In the genomic region with DNA sequence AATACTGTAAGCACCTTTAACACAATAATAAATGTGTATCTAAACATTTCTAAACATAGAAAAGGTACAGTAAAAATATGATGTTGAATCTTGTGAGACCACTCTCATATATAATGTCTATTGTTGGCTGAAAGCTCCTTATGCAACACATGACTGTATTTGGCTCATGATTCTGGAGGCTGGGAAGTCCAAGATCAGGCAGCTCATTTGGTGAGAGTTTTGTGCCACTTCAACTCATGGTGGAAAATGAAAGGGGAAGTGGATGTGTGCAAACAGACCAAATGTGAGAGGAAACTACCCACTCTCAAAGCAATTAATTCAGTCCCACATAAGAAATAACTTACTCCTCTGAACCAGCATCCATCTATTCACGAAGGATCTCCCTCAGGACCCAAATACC, we compare ENCODE assay signal across 27 cellular contexts.
"Had no signal": no experiment of that assay in that cellular context is flagged by ENCODE, and none has a peak within 500 bp of the region (broad histone marks: within the 10 kb centered on the region; RNA-seq: fewer than 3 reads in every experiment).

No MANE protein-coding gene starts in this region.

- H3K27ac ChIP-seq: breast epithelium, cardiac muscle cell, colonic mucosa, epithelial cell of prostate, esophagus squamous epithelium, gastroesophageal sphincter, heart right ventricle, VCaP had no signal

- H3K9me3 ChIP-seq: ascending aorta, breast epithelium, colonic mucosa, esophagus squamous epithelium had no signal

- H3K4me1 ChIP-seq: breast epithelium, colonic mucosa, esophagus squamous epithelium, gastroesophageal sphincter, heart right ventricle had no signal

- DNase-seq: activated CD4-positive, alpha-beta memory T cell treated with anti-CD3 and anti-CD28 coated beads, Interleukin-2, amount 10 ng/mL, durations not matched to agents 7 days and 5 days; activated CD4-positive, alpha-beta T cell treated with anti-CD3 and anti-CD28 coated beads for 1 hour; activated CD4-positive, alpha-beta T cell treated with anti-CD3 and anti-CD28 coated beads for 4 hours; activated CD4-positive, alpha-beta T cell treated with anti-CD3 and anti-CD28 coated beads, Interleukin-2, amount 10 ng/mL, durations not matched to agents 7 days and 5 days; activated CD4-positive, alpha-beta T cell treated with anti-CD3 and anti-CD28 coated beads, Interleukin-2, amount 50 U/mL, for 4 hours; activated CD8-positive, alpha-beta memory T cell treated with anti-CD3 and anti-CD28 coated beads, Interleukin-2, amount 50 U/mL, for 48 hours; activated gamma-delta T cell; activated naive CD4-positive, alpha-beta T cell; activated naive CD4-positive, alpha-beta T cell treated with anti-CD3 and anti-CD28 coated beads, Interleukin-2, amount 10 ng/mL, durations not matched to agents 7 days and 5 days; activated naive CD8-positive, alpha-beta T cell treated with anti-CD3 and anti-CD28 coated beads, Interleukin-2, amount 10 ng/mL, durations not matched to agents 7 days and 5 days; activated T-cell treated with anti-CD3 and anti-CD28 coated beads for 4 hours; activated T-cell treated with anti-CD3 and anti-CD28 coated beads, Interleukin-2, amount 50 U/mL, for 24 hours; activated T-cell treated with anti-CD3 and anti-CD28 coated beads, Interleukin-2, amount 50 U/mL, for 72 hours; central memory CD4-positive, alpha-beta T cell; cerebellar nuclear complex; colonic mucosa; effector CD8-positive, alpha-beta T cell; esophagus squamous epithelium; foreskin melanocyte; heart right ventricle; T-helper 2 cell had no signal

- H3K36me3 ChIP-seq: ascending aorta, breast epithelium, cardiac muscle cell, colonic mucosa, esophagus squamous epithelium, gastroesophageal sphincter, heart right ventricle had no signal

- H3K4me3 ChIP-seq: ascending aorta, breast epithelium, cardiac muscle cell, colonic mucosa, esophagus squamous epithelium, gastroesophageal sphincter, heart right ventricle had no signal

- H3K27me3 ChIP-seq: ascending aorta, breast epithelium, cardiac muscle cell, colonic mucosa, esophagus squamous epithelium, gastroesophageal sphincter, heart right ventricle had no signal
